In the genomic region with DNA sequence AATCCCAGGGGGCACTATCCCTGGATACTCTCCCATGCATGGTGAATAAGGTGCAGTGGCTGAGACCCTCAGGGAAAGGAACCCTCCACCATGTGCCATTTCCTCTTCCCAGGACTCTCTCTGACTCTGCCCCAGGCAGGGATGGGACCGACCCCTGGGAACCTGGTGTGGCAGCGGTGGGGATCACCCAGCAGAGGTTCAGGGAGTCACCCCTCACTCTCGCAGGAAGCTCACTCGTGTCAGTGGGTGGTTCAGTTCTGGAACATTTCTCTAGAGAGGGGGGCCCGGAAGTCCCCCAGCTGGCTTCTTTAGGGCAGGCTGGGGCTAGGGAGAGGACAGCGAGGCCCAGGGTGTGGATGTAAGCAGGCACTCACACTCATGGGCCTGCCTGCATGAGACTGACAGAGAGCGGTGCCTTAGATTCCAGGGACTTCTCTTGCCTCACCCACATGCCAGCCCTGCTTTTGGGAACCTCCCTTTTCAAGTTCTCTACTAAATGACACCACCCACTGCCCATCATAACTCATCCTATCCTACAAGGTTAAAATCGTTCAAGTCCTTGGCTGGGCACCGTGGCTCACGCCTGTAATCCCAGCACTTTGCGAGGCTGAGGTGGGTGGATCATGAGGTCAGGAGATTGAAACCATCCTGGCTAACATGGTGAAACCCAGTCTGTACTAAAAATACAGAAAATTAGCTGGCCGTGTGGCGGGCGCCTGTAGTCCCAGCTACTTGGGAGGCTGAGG, we compare ENCODE assay signal across 31 cellular contexts.
"Had no signal": no experiment of that assay in that cellular context is flagged by ENCODE, and none has a peak within 500 bp of the region (broad histone marks: within the 10 kb centered on the region; RNA-seq: fewer than 3 reads in every experiment).

No MANE protein-coding gene starts in this region.

- H3K4me3 ChIP-seq: adrenal gland, body of pancreas, breast epithelium had no signal

- H3K36me3 ChIP-seq: adrenal gland, brain microvascular endothelial cell, breast epithelium had no signal

- DNase-seq: activated CD4-positive, alpha-beta memory T cell treated with anti-CD3 and anti-CD28 coated beads, Interleukin-2, amount 10 ng/mL, durations not matched to agents 7 days and 5 days; activated CD4-positive, alpha-beta T cell treated with anti-CD3 and anti-CD28 coated beads for 1 hour; activated CD4-positive, alpha-beta T cell treated with anti-CD3 and anti-CD28 coated beads for 36 hours; activated CD4-positive, alpha-beta T cell treated with anti-CD3 and anti-CD28 coated beads for 48 hours; activated CD4-positive, alpha-beta T cell treated with anti-CD3 and anti-CD28 coated beads, Interleukin-2, amount 10 ng/mL, durations not matched to agents 7 days and 5 days; activated CD4-positive, alpha-beta T cell treated with anti-CD3 and anti-CD28 coated beads, Interleukin-2, amount 50 U/mL, for 48 hours; activated CD4-positive, CD25-positive, alpha-beta regulatory T cell; activated CD8-positive, alpha-beta memory T cell treated with anti-CD3 and anti-CD28 coated beads for 24 hours; activated CD8-positive, alpha-beta memory T cell treated with anti-CD3 and anti-CD28 coated beads, Interleukin-2, amount 10 ng/mL, durations not matched to agents 7 days and 5 days; activated CD8-positive, alpha-beta memory T cell treated with anti-CD3 and anti-CD28 coated beads, Interleukin-2, amount 50 U/mL, for 48 hours; activated CD8-positive, alpha-beta T cell treated with anti-CD3 and anti-CD28 coated beads, Interleukin-2, amount 10 ng/mL, durations not matched to agents 7 days and 5 days; activated effector memory CD4-positive, alpha-beta T cell treated with Interleukin-2 at 50 U/mL for 16 hours; activated gamma-delta T cell; activated naive CD4-positive, alpha-beta T cell treated with anti-CD3 and anti-CD28 coated beads for 36 hours; activated naive CD4-positive, alpha-beta T cell treated with anti-CD3 and anti-CD28 coated beads, Interleukin-2, amount 50 U/mL, for 16 hours; activated naive CD8-positive, alpha-beta T cell treated with anti-CD3 and anti-CD28 coated beads for 36 hours; activated T-cell treated with anti-CD3 and anti-CD28 coated beads, Interleukin-2, amount 50 U/mL, for 24 hours; activated T-cell treated with anti-CD3 and anti-CD28 coated beads, Interleukin-2, amount 50 U/mL, for 48 hours; adrenal gland; amniotic stem cell; aorta; body of pancreas; brain microvascular endothelial cell; central memory CD4-positive, alpha-beta T cell; T-helper 2 cell; T-helper 9 cell had no signal

- H3K27ac ChIP-seq: adrenal gland, body of pancreas, brain microvascular endothelial cell, breast epithelium, VCaP had no signal

- H3K4me1 ChIP-seq: adrenal gland, breast epithelium had no signal

- H3K27me3 ChIP-seq: adrenal gland, body of pancreas, brain microvascular endothelial cell had no signal

- H3K9me3 ChIP-seq: adrenal gland, body of pancreas, breast epithelium had no signal

- ATAC-seq: activated CD4-positive, alpha-beta T cell treated with anti-CD3 and anti-CD28 coated beads for 36 hours; activated CD4-positive, CD25-positive, alpha-beta regulatory T cell treated with anti-CD3 and anti-CD28 coated beads, Interleukin-2, amount 50 U/mL, for 24 hours; activated CD8-positive, alpha-beta memory T cell treated with anti-CD3 and anti-CD28 coated beads, Interleukin-2, amount 10 ng/mL, durations not matched to agents 7 days and 5 days; activated CD8-positive, alpha-beta T cell treated with anti-CD3 and anti-CD28 coated beads, Interleukin-2, amount 10 ng/mL, durations not matched to agents 7 days and 5 days; activated naive CD4-positive, alpha-beta T cell treated with anti-CD3 and anti-CD28 coated beads, Interleukin-2, amount 50 U/mL, for 72 hours; body of pancreas; WTC11 had no signal
